Comparison of ENCODE assay signal across 2 cellular contexts in the genomic region with DNA sequence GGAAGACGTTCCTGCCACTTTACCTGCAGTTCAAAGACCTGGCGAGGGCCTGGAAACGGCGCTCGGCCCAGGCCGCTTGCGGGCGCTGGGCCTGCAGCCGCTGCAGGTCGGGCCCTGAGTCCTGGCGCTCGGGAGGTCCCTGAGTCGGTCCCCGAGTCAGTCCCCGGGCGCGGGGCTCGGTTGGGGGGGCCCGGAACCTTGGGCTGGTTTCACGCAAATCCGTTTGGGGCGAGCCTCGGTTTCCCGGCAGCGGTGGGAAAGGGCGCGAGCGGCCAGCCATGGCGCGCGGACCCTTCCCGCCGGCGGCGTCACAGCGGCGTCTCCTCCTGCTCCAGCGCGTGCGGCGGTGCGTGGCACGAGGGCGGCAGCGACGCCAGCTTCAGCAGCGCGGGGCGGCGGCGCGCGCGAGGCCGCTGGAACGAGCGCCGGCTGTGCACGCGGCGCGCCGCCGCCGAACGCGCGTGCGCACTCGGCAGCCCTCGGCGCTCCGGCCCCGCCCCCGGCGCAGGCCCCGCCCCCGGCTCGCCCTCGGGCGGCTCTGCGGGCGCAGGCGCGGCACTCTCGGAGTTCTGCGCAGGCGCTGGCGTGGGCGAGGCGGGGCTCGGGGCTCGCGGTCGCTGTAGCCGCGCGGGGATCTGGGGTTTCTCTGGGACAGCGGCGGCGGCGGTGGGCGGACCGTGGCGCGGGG.
A peak's percentile ranks its signal among the peaks of the same experiment; 100 is the strongest.
TF ChIP-seq lines count a peak whose summit lies in the region.

No MANE protein-coding gene starts in this region.

TF ChIP-seq in HCT116, 20 proteins besides CTCF, POLR2A, EP300 and RAD21 (continued from another document):
- TF ChIP-seq SP1 (IDR thresholded peaks at IDR 0.05; ENCODE audit: low read depth), result no peak
- TF ChIP-seq ZNF274 (IDR thresholded peaks at IDR 0.05; ENCODE audit: low read depth, low read length), result no peak
- TF ChIP-seq, protein P1, sequence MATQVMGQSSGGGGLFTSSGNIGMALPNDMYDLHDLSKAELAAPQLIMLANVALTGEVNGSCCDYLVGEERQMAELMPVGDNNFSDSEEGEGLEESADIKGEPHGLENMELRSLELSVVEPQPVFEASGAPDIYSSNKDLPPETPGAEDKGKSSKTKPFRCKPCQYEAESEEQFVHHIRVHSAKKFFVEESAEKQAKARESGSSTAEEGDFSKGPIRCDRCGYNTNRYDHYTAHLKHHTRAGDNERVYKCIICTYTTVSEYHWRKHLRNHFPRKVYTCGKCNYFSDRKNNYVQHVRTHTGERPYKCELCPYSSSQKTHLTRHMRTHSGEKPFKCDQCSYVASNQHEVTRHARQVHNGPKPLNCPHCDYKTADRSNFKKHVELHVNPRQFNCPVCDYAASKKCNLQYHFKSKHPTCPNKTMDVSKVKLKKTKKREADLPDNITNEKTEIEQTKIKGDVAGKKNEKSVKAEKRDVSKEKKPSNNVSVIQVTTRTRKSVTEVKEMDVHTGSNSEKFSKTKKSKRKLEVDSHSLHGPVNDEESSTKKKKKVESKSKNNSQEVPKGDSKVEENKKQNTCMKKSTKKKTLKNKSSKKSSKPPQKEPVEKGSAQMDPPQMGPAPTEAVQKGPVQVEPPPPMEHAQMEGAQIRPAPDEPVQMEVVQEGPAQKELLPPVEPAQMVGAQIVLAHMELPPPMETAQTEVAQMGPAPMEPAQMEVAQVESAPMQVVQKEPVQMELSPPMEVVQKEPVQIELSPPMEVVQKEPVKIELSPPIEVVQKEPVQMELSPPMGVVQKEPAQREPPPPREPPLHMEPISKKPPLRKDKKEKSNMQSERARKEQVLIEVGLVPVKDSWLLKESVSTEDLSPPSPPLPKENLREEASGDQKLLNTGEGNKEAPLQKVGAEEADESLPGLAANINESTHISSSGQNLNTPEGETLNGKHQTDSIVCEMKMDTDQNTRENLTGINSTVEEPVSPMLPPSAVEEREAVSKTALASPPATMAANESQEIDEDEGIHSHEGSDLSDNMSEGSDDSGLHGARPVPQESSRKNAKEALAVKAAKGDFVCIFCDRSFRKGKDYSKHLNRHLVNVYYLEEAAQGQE (IDR thresholded peaks at IDR 0.05; ENCODE audit: low read depth), result no peak
- no peak for TF ChIP-seq EZH2 (IDR thresholded peaks at IDR 0.05)
- TF ChIP-seq, protein P2, sequence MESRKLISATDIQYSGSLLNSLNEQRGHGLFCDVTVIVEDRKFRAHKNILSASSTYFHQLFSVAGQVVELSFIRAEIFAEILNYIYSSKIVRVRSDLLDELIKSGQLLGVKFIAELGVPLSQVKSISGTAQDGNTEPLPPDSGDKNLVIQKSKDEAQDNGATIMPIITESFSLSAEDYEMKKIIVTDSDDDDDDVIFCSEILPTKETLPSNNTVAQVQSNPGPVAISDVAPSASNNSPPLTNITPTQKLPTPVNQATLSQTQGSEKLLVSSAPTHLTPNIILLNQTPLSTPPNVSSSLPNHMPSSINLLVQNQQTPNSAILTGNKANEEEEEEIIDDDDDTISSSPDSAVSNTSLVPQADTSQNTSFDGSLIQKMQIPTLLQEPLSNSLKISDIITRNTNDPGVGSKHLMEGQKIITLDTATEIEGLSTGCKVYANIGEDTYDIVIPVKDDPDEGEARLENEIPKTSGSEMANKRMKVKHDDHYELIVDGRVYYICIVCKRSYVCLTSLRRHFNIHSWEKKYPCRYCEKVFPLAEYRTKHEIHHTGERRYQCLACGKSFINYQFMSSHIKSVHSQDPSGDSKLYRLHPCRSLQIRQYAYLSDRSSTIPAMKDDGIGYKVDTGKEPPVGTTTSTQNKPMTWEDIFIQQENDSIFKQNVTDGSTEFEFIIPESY (IDR thresholded peaks at IDR 0.05; ENCODE audit: extremely low read depth, insufficient replicate concordance, low read length), result no peak
- TF ChIP-seq JUND (IDR thresholded peaks at IDR 0.05), result no peak
- TF ChIP-seq, protein P3, sequence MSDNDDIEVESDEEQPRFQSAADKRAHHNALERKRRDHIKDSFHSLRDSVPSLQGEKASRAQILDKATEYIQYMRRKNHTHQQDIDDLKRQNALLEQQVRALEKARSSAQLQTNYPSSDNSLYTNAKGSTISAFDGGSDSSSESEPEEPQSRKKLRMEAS (IDR thresholded peaks at IDR 0.05), result peak; percentile 99
- TF ChIP-seq ELF1 (IDR thresholded peaks at IDR 0.05; ENCODE audit: borderline replicate concordance, low read depth), result no peak
- TF ChIP-seq EZH2phosphoT487 (IDR thresholded peaks at IDR 0.05; ENCODE audit: borderline replicate concordance), result no peak
- TF ChIP-seq FOSL1 (IDR thresholded peaks at IDR 0.05; ENCODE audit: low read depth), result no peak

TF ChIP-seq in SK-N-SH treated with all-trans-retinoic acid at 6 μM for 48 hours, 23 proteins besides CTCF, POLR2A, EP300 and RAD21 (continued from another document):
- TF ChIP-seq, protein P4, sequence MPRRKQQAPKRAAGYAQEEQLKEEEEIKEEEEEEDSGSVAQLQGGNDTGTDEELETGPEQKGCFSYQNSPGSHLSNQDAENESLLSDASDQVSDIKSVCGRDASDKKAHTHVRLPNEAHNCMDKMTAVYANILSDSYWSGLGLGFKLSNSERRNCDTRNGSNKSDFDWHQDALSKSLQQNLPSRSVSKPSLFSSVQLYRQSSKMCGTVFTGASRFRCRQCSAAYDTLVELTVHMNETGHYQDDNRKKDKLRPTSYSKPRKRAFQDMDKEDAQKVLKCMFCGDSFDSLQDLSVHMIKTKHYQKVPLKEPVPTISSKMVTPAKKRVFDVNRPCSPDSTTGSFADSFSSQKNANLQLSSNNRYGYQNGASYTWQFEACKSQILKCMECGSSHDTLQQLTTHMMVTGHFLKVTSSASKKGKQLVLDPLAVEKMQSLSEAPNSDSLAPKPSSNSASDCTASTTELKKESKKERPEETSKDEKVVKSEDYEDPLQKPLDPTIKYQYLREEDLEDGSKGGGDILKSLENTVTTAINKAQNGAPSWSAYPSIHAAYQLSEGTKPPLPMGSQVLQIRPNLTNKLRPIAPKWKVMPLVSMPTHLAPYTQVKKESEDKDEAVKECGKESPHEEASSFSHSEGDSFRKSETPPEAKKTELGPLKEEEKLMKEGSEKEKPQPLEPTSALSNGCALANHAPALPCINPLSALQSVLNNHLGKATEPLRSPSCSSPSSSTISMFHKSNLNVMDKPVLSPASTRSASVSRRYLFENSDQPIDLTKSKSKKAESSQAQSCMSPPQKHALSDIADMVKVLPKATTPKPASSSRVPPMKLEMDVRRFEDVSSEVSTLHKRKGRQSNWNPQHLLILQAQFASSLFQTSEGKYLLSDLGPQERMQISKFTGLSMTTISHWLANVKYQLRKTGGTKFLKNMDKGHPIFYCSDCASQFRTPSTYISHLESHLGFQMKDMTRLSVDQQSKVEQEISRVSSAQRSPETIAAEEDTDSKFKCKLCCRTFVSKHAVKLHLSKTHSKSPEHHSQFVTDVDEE (CRISPR knock-in tag; IDR thresholded peaks at IDR 0.05), result peak; percentile 66; the same call in 1 of the 2 replicates
- TF ChIP-seq CSDC2 (CRISPR knock-in tag; IDR thresholded peaks at IDR 0.05), result 0 out of 2 replicates have a peak, but pooled peaks have one; percentile 83
- TF ChIP-seq ISL1 (CRISPR knock-in tag; IDR thresholded peaks at IDR 0.05), result no peak
- peak; percentile 27; the same call in 1 of the 2 replicates for TF ChIP-seq ZC3H10 (CRISPR knock-in tag; IDR thresholded peaks at IDR 0.05)
